ENCODE assay signal across 9 cellular contexts in the genomic region with DNA sequence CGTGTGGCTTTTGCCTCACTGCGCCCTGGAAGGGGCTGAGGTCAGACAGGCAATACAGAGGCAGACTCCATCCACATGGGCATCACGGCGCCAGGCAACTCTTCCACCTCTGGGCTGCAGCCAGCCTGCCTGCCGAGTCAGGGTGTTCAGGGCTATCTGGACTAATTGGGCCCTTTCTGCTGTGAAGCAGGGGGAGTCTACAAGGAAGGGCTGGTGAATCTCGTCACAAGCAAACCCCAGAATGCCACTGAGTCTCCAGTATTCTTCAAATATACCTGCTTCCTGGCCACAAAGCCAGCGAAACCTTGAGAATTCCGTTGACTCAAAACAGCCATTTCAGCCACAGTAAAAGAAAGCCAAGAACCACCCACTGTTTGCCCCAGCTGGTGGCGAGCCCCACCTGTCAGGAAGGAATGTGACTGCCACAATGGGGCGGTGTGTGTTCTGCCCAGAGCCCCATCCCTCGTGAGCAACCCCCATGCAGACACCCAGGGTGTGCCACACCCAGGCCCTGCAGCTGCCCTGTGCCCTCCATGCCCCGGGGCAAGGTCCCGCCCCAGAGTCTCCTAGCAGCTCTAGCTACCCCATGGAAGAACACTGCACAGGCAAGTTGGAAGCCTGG.
DNase-seq lines count a peak whose midpoint lies in the region; ATAC-seq and TF ChIP-seq lines count a peak whose summit lies in the region.
"Had no signal": no experiment of that assay in that cellular context is flagged by ENCODE, and none has a peak within 500 bp of the region (broad histone marks: within the 10 kb centered on the region; RNA-seq: fewer than 3 reads in every experiment).

No MANE protein-coding gene starts in this region.

- no peak overlapping the region for H3K27ac ChIP-seq in HEK293 (ENCODE audit: extremely low read depth, low read depth, low read length)
- peak overlapping the region; percentile 94 for H3K27ac ChIP-seq in RWPE1
- H3K27ac ChIP-seq in effector memory CD4-positive, alpha-beta T cell (ENCODE audit: insufficient read depth, low read length, poor library complexity, severe bottlenecking), result peak overlapping the region; percentile 55

- no peak overlapping the region for H3K4me3 ChIP-seq in HEK293 (ENCODE audit: low read depth, low read length)
- H3K4me3 ChIP-seq in effector memory CD4-positive, alpha-beta T cell (ENCODE audit: insufficient read depth, low read depth, low read length, poor library complexity, severe bottlenecking), result no peak overlapping the region
- H3K4me3 ChIP-seq: K562 had no signal

- peak; percentile 84 for ATAC-seq in GM18511 (IDR thresholded peaks at IDR 0.05; ENCODE audit: unreplicated experiment)

- POLR2A ChIA-PET in HEK293 (lab: Yijun Ruan, JAX) (no interaction called here), RWPE1 (lab: Yijun Ruan, JAX; ENCODE audit: low non-redundant PET) (no interaction called here)

- no peaks in the 10 kb centered on the region; the same call in 1 of the 2 replicates for H3K4me1 ChIP-seq in HEK293 (ENCODE audit: control insufficient read depth, insufficient read depth, low read length)
- peaks cover 31% of the 10 kb centered on the region for H3K4me1 ChIP-seq in effector memory CD4-positive, alpha-beta T cell (ENCODE audit: control insufficient read depth, insufficient read depth, low read length, poor library complexity, severe bottlenecking)

- TF ChIP-seq CTCF in HEK293 (tag by site-specific recombination; IDR thresholded peaks at IDR 0.05) (no peak), RWPE1 (conservative IDR thresholded peaks at IDR 0.05; ENCODE audit: low read depth) (no peak)

- H3K27me3 ChIP-seq in effector memory CD4-positive, alpha-beta T cell (replicated peaks; ENCODE audit: control insufficient read depth, insufficient read depth, low read length, poor library complexity, severe bottlenecking), result no peaks in the 10 kb centered on the region

- CTCF ChIA-PET in HEK293 (lab: Yijun Ruan, JAX), result no interaction called here
- CTCF ChIA-PET in RWPE1 (lab: Yijun Ruan, JAX), result interaction anchor here (0.6 to 1.0 kb wide), 5 partner anchors 44 to 120 kb away, joined by 3 to 6 read pairs (median 3); no protein-coding TSS in a partner anchor

- DNase-seq in RWPE1 (ENCODE audit: low spot score), result peak; percentile 80
- DNase-seq in effector memory CD4-positive, alpha-beta T cell, result peak in 1 of 3 donors; percentile 31
- DNase-seq in stimulated activated naive CD4-positive, alpha-beta T cell (lab: John Stamatoyannopoulos, UW), result peak in 4 of 6 experiments; percentile 13 to 54 (median 28)
- DNase-seq in amygdala (lab: John Stamatoyannopoulos, UW), result no peak
- no peak for DNase-seq in SKM-1 treated with dmso at 0.1 percent for 144 hours (lab: John Stamatoyannopoulos, UW; ENCODE audit: unreplicated experiment)
- DNase-seq in ureter (ENCODE audit: low spot score), result no peak

- no peaks in the 10 kb centered on the region for H3K36me3 ChIP-seq in HEK293 (ENCODE audit: control insufficient read depth in 2 of 2, insufficient read depth in 1 of 2, low read length in 2 of 2)
- peaks cover 13% of the 10 kb centered on the region for H3K36me3 ChIP-seq in effector memory CD4-positive, alpha-beta T cell (ENCODE audit: control insufficient read depth, insufficient read depth, low read length)

- no peaks in the 10 kb centered on the region for H3K9me3 ChIP-seq in HEK293 (ENCODE audit: control insufficient read depth, insufficient read depth, low read depth, low read length)
- no peaks in the 10 kb centered on the region for H3K9me3 ChIP-seq in effector memory CD4-positive, alpha-beta T cell (ENCODE audit: control insufficient read depth, low read length)

TF ChIP-seq in HEK293, 187 proteins besides CTCF, POLR2A, EP300 and RAD21:
- TF ChIP-seq GLIS2 (tag by site-specific recombination; IDR thresholded peaks at IDR 0.05) (peak; percentile 40; the same call in 1 of the 2 replicates), ZNF341 (tag by site-specific recombination; IDR thresholded peaks at IDR 0.05; ENCODE audit: low read depth) (no peak), ZNF266 (tag by site-specific recombination; IDR thresholded peaks at IDR 0.05; ENCODE audit: low read depth) (no peak), KLF1 (tag by site-specific recombination; IDR thresholded peaks at IDR 0.05) (peak; percentile 90), ZBTB20 (tag by site-specific recombination; IDR thresholded peaks at IDR 0.05) (no peak), ZNF140 (tag by site-specific recombination; IDR thresholded peaks at IDR 0.05) (no peak), ZEB2 (tag by site-specific recombination; IDR thresholded peaks at IDR 0.05) (no peak), ZIC2 (tag by site-specific recombination; IDR thresholded peaks at IDR 0.05) (peak; percentile 92), ZNF555 (tag by site-specific recombination; conservative IDR thresholded peaks at IDR 0.05) (no peak)
TF ChIP-seq in HEK293: peak in this region for 3.

Comparison
In these comparisons a context has a peak if more than half of its experiments do, and no peak if none do; other contexts are left out.
1. DNase-seq: peak in RWPE1 (single experiment) and stimulated activated naive CD4-positive, alpha-beta T cell (4 of 6); none in amygdala (0 of 56), SKM-1 treated with dmso at 0.1 percent for 144 hours (single experiment) and ureter (single experiment).